1 cellular context compared by ENCODE assay signal in the genomic region with DNA sequence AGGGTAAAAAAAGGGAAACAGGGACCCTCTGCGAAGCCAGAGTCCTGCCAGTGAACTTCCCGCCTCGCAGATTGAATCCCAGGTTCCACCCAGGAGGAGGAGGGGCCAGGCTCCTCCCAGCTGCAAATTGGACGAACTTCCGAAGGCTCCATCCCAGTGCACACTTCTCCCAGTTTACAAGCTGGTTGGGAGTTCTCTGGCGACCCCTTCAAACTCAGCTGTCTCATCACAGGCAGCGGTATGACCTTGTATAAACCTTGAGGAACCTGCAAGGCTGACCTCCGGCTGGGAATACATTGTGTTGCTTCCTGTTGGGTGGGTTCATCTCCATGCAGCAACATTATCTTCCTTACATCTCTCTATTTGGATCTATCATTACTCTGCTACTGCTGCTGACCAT.
TF ChIP-seq lines count a peak whose summit lies in the region.

No MANE protein-coding gene starts in this region.

TF ChIP-seq in H1, 55 proteins besides CTCF, POLR2A, EP300 and RAD21 (continued from another document):
- TF ChIP-seq, protein P1, sequence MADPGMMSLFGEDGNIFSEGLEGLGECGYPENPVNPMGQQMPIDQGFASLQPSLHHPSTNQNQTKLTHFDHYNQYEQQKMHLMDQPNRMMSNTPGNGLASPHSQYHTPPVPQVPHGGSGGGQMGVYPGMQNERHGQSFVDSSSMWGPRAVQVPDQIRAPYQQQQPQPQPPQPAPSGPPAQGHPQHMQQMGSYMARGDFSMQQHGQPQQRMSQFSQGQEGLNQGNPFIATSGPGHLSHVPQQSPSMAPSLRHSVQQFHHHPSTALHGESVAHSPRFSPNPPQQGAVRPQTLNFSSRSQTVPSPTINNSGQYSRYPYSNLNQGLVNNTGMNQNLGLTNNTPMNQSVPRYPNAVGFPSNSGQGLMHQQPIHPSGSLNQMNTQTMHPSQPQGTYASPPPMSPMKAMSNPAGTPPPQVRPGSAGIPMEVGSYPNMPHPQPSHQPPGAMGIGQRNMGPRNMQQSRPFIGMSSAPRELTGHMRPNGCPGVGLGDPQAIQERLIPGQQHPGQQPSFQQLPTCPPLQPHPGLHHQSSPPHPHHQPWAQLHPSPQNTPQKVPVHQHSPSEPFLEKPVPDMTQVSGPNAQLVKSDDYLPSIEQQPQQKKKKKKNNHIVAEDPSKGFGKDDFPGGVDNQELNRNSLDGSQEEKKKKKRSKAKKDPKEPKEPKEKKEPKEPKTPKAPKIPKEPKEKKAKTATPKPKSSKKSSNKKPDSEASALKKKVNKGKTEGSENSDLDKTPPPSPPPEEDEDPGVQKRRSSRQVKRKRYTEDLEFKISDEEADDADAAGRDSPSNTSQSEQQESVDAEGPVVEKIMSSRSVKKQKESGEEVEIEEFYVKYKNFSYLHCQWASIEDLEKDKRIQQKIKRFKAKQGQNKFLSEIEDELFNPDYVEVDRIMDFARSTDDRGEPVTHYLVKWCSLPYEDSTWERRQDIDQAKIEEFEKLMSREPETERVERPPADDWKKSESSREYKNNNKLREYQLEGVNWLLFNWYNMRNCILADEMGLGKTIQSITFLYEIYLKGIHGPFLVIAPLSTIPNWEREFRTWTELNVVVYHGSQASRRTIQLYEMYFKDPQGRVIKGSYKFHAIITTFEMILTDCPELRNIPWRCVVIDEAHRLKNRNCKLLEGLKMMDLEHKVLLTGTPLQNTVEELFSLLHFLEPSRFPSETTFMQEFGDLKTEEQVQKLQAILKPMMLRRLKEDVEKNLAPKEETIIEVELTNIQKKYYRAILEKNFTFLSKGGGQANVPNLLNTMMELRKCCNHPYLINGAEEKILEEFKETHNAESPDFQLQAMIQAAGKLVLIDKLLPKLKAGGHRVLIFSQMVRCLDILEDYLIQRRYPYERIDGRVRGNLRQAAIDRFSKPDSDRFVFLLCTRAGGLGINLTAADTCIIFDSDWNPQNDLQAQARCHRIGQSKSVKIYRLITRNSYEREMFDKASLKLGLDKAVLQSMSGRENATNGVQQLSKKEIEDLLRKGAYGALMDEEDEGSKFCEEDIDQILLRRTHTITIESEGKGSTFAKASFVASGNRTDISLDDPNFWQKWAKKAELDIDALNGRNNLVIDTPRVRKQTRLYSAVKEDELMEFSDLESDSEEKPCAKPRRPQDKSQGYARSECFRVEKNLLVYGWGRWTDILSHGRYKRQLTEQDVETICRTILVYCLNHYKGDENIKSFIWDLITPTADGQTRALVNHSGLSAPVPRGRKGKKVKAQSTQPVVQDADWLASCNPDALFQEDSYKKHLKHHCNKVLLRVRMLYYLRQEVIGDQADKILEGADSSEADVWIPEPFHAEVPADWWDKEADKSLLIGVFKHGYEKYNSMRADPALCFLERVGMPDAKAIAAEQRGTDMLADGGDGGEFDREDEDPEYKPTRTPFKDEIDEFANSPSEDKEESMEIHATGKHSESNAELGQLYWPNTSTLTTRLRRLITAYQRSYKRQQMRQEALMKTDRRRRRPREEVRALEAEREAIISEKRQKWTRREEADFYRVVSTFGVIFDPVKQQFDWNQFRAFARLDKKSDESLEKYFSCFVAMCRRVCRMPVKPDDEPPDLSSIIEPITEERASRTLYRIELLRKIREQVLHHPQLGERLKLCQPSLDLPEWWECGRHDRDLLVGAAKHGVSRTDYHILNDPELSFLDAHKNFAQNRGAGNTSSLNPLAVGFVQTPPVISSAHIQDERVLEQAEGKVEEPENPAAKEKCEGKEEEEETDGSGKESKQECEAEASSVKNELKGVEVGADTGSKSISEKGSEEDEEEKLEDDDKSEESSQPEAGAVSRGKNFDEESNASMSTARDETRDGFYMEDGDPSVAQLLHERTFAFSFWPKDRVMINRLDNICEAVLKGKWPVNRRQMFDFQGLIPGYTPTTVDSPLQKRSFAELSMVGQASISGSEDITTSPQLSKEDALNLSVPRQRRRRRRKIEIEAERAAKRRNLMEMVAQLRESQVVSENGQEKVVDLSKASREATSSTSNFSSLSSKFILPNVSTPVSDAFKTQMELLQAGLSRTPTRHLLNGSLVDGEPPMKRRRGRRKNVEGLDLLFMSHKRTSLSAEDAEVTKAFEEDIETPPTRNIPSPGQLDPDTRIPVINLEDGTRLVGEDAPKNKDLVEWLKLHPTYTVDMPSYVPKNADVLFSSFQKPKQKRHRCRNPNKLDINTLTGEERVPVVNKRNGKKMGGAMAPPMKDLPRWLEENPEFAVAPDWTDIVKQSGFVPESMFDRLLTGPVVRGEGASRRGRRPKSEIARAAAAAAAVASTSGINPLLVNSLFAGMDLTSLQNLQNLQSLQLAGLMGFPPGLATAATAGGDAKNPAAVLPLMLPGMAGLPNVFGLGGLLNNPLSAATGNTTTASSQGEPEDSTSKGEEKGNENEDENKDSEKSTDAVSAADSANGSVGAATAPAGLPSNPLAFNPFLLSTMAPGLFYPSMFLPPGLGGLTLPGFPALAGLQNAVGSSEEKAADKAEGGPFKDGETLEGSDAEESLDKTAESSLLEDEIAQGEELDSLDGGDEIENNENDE (IDR thresholded peaks at IDR 0.05; ENCODE audit: insufficient replicate concordance, low read length) = no peak
- TF ChIP-seq BCL11A (IDR thresholded peaks at IDR 0.05; ENCODE audit: low read depth in 2 of 2, low read length in 2 of 2) = no peak
- no peak for TF ChIP-seq CBX5 (IDR thresholded peaks at IDR 0.05; ENCODE audit: low read depth, low read length)
- TF ChIP-seq EZH2 (IDR thresholded peaks at IDR 0.05; ENCODE audit: low read depth, low read length, severe bottlenecking) = no peak
- TF ChIP-seq SUZ12 (IDR thresholded peaks at IDR 0.05; ENCODE audit: low read length) = no peak
- TF ChIP-seq HDAC6 (IDR thresholded peaks at IDR 0.05; ENCODE audit: low read depth, low read length) = no peak
- no peak for TF ChIP-seq SP2 (IDR thresholded peaks at IDR 0.05; ENCODE audit: low read length)
- no peak for TF ChIP-seq CHD2 (IDR thresholded peaks at IDR 0.05; ENCODE audit: low read length)
- no peak for TF ChIP-seq SP4 (IDR thresholded peaks at IDR 0.05; ENCODE audit: low read length)
- no peak for TF ChIP-seq RBBP5 (IDR thresholded peaks at IDR 0.05; ENCODE audit: borderline replicate concordance, low read depth, low read length)
- no peak for TF ChIP-seq ASH2L (IDR thresholded peaks at IDR 0.05; ENCODE audit: low read length)
- TF ChIP-seq ZNF274 (IDR thresholded peaks at IDR 0.05; ENCODE audit: borderline replicate concordance, extremely low read depth, low read length) = no peak
- TF ChIP-seq CTBP2 (IDR thresholded peaks at IDR 0.05; ENCODE audit: borderline replicate concordance, insufficient read depth, insufficient read length, low read length) = no peak
- no peak for TF ChIP-seq BACH1 (IDR thresholded peaks at IDR 0.05; ENCODE audit: low read length)
- no peak for TF ChIP-seq YY1 (IDR thresholded peaks at IDR 0.05; ENCODE audit: low read depth, low read length)
- TF ChIP-seq SIX5 (IDR thresholded peaks at IDR 0.05; ENCODE audit: low read depth, low read length) = no peak
